Comparison of ENCODE assay signal across 7 cellular contexts in genomic region chr3:139343895-139344856, GRCh38. TPM values are rescaled to one million over a fixed set of nuclear protein-coding genes. Genes with fewer than 3 reads are reported as not detected.
DNase-seq lines count a peak whose midpoint lies in the region; ATAC-seq, FAIRE-seq and TF ChIP-seq lines count a peak whose summit lies in the region.

MRPS22 (plus strand) TSS chr3:139344020; CDS start chr3:139344027, 7 bp downstream.

- peaks cover 11% of the 10 kb centered on the region for H3K4me1 Mint-ChIP-seq in brain

- peak within 1 kb of the TSS; percentile 98 for H3K4me3 ChIP-seq in iPS-11a (ENCODE audit: low read depth, low read length)
- peak within 1 kb of the TSS; percentile 65 for H3K4me3 ChIP-seq in skeletal muscle cell (ENCODE audit: low read depth, low read length)

- H3K27ac Mint-ChIP-seq in brain, result peak within 1 kb of the TSS in 4 of 5 experiments; percentile 24 to 81 (median 70)

- DNase-seq in NCI-H2107 treated with DMSO at 0.1 percent for 48 hours (lab: John Stamatoyannopoulos, UW; ENCODE audit: unreplicated experiment), result peak; percentile 92
- DNase-seq in skeletal muscle cell (ENCODE audit: low read depth), result peak; percentile 65

- H3K4me3 Mint-ChIP-seq in brain, result no peak within 1 kb of the TSS

- ATAC-seq in GM18520 (IDR thresholded peaks at IDR 0.05; ENCODE audit: unreplicated experiment) (peak; percentile 90), HG03064 (IDR thresholded peaks at IDR 0.05; ENCODE audit: low read depth, unreplicated experiment) (peak; percentile 97)

- peaks cover 31% of the 10 kb centered on the region for H3K27me3 Mint-ChIP-seq in brain

- peaks cover 0 to 4% (median 2%) of the 10 kb centered on the region in 5 experiments for H3K9me3 Mint-ChIP-seq in brain

- TF ChIP-seq CTCF in brain (conservative IDR thresholded peaks at IDR 0.05), result no peak

- FAIRE-seq in TTC549 (lab: Jason Lieb, UNC), result peak; percentile 60

- H3K36me3 Mint-ChIP-seq in brain, result peaks cover 13% of the 10 kb centered on the region

RNA-seq across cellular contexts. Expression of gene MRPS22, which starts in this region (rescaled TPM):
- 29.0 TPM for polyA plus RNA-seq in brain (ENCODE audit: insufficient read depth, low read depth, low replicate concordance)

Comparison
In these comparisons a context has a peak if more than half of its experiments do, and no peak if none do; other contexts are left out.
1. Peak in every context shown above with its lines: DNase-seq, ATAC-seq and H3K4me3 ChIP-seq.